In the genomic region with DNA sequence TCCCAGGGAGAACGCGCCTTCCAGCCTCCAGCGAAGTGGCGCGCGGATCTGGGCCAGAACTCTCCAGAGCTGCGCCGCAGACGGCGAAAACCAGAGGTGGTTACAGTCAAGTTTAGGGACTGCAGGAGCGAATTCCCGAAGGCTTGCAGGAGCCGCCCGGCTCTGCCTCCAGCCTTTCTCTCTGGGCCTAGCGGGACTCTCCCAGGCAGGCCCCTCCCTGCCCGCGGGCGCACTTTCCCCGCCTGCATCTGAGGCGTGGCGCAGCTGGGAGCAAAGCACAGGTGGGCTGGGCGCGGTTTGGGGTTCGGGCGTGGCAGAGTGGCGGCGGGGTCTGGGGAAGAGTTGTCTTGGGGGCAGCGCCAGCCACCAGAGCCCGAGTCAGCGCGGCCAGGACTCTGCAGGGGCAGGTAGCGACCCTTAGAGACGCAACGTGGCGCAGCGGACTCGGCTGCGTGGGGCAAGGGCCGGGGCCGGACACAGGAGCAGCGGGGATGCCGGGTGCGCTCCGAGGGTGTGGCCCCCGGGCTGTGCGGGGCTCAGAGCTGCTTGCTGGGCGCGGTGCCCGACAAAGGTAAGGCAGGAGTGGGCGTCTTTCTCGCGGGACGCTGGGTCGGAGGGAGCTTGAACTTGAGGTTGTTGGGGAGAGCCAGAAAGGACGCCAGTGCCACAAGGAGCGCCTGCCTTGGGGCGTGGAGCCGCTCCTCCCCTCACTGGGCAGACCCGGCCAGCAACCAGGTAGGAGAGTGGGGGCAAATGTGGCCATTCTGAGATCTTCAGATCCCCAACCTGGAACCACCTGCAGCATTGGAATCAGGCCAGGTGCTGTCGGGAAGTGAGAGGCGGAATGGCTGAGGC, we compare ENCODE assay signal across 13 cellular contexts.
DNase-seq lines count a peak whose midpoint lies in the region; ATAC-seq, FAIRE-seq and TF ChIP-seq lines count a peak whose summit lies in the region.
"Had no signal": no experiment of that assay in that cellular context is flagged by ENCODE, and none has a peak within 500 bp of the region (broad histone marks: within the 10 kb centered on the region; RNA-seq: fewer than 3 reads in every experiment).

No MANE protein-coding gene starts in this region.

- CTCF ChIA-PET in Panc1 (lab: Charles Lee) = no interaction called here

- peak overlapping the region; percentile 37 for H3K4me2 ChIP-seq in trophoblast cell (ENCODE audit: low read length)

- no peak overlapping the region for H3K23ac ChIP-seq in trophoblast cell (ENCODE audit: low read length)

- H3K9ac ChIP-seq in HUES48 (ENCODE audit: low read depth, low read length) (peak overlapping the region; percentile 26; the same call in 1 of the 2 replicates), trophoblast cell (ENCODE audit: low read length) (no peak overlapping the region)

- no peak overlapping the region for H4K8ac ChIP-seq in trophoblast cell (ENCODE audit: low read depth, low read length)

- H3K79me2 ChIP-seq in trophoblast cell (ENCODE audit: control insufficient read depth, insufficient read depth, low read length, poor library complexity) = no peaks in the 10 kb centered on the region

- H3K18ac ChIP-seq in trophoblast cell (ENCODE audit: low read length) = no peak overlapping the region

- TF ChIP-seq EP300 in tibial nerve (IDR thresholded peaks at IDR 0.05) = no peak

- no CpG with 5 or more reads among the region's 61 CpGs for WGBS in trophoblast cell (ENCODE audit: extremely low coverage, insufficient coverage, insufficient read length)
- 9 to 10% methylated on average over 48 to 56 of the region's 61 CpGs for WGBS in tibial nerve, 2 donors
- WGBS in small intestine, 3 donors = 9 to 30% (median 27%) methylated on average over 52 to 61 of the region's 61 CpGs

- H3K27me3 ChIP-seq in HUES48 (ENCODE audit: control insufficient read depth, insufficient read depth, low read length) = peaks cover 37% of the 10 kb centered on the region
- no peaks in the 10 kb centered on the region for H3K27me3 ChIP-seq in Panc1 (ENCODE audit: control insufficient read depth, insufficient read depth, low read length)
- peaks cover 21% of the 10 kb centered on the region for H3K27me3 ChIP-seq in trophoblast cell (ENCODE audit: insufficient read depth, low read length)
- H3K27me3 ChIP-seq in tibial nerve = peaks cover 0 to 24% of the 10 kb centered on the region in 2 donors
- H3K27me3 ChIP-seq in small intestine (ENCODE audit: control insufficient read depth in 2 of 2, insufficient read depth in 2 of 2, low read length in 2 of 2) = peaks cover 0 to 2% of the 10 kb centered on the region in 2 donors

- no peak overlapping the region for H4K12ac ChIP-seq in trophoblast cell (ENCODE audit: low read depth, low read length)

- H3K4me1 ChIP-seq in HUES48 (ENCODE audit: control insufficient read depth, insufficient read depth, low read length) (peaks cover 9% of the 10 kb centered on the region), Panc1 (ENCODE audit: control insufficient read depth, insufficient read depth, low read length) (no peaks in the 10 kb centered on the region; the same call in 1 of the 2 replicates), trophoblast cell (ENCODE audit: control insufficient read depth in 1 of 2, insufficient read depth in 2 of 2, low read length in 2 of 2) (no peaks in the 10 kb centered on the region), tibial nerve (peaks cover 0 to 9% (median 0%) of the 10 kb centered on the region in 4 donors), small intestine (ENCODE audit: control insufficient read depth in 2 of 2, insufficient read depth in 1 of 2, low read depth in 1 of 2, low read length in 1 of 2) (no peaks in the 10 kb centered on the region)
- H3K4me1 ChIP-seq: adrenal gland had no signal

- H3K79me1 ChIP-seq in trophoblast cell (ENCODE audit: low read length) = no peaks in the 10 kb centered on the region

- H3K9me3 ChIP-seq in HUES48 (ENCODE audit: control insufficient read depth, insufficient read depth, low read length) (no peaks in the 10 kb centered on the region), Panc1 (ENCODE audit: control insufficient read depth, insufficient read depth, low read depth, low read length) (no peaks in the 10 kb centered on the region), trophoblast cell (ENCODE audit: insufficient read depth, low read depth, low read length) (peaks cover 4% of the 10 kb centered on the region), tibial nerve (no peaks in the 10 kb centered on the region), small intestine (ENCODE audit: control insufficient read depth, low read depth) (no peaks in the 10 kb centered on the region)
- H3K9me3 ChIP-seq: adrenal gland had no signal

- no peak for TF ChIP-seq POLR2A in tibial nerve (IDR thresholded peaks at IDR 0.05)

- no peak overlapping the region for H2AFZ ChIP-seq in trophoblast cell (ENCODE audit: insufficient read depth, low read length, poor library complexity)

- no peak overlapping the region for H2BK120ac ChIP-seq in trophoblast cell (ENCODE audit: insufficient read depth, low read length, poor library complexity)

- in situ Hi-C loops in Panc1 (cut with HindIII; ENCODE audit: low pct_unique_long_range_greater_than_20kb, low sequenced_read_pairs) = no loop called here

- no peak overlapping the region for H3K27ac ChIP-seq in HUES48 (ENCODE audit: low read depth, low read length)
- H3K27ac ChIP-seq in Panc1 (ENCODE audit: low read length) = no peak overlapping the region
- no peak overlapping the region for H3K27ac ChIP-seq in trophoblast cell (ENCODE audit: low read depth, low read length)
- no peak overlapping the region for H3K27ac ChIP-seq in tibial nerve
- H3K27ac ChIP-seq in small intestine (ENCODE audit: low read depth in 1 of 2, low read length in 1 of 2) = no peak overlapping the region
- H3K27ac ChIP-seq: adrenal gland, epithelial cell of prostate had no signal

- no TSS peak for BruUV-seq in Panc1 (replicated peaks; lab: Mats Ljungman, UMichigan)

- FAIRE-seq in small intestine (lab: Jason Lieb, UNC) = no peak
- FAIRE-seq: islet of Langerhans had no signal

- no peak overlapping the region for H3K4ac ChIP-seq in trophoblast cell (ENCODE audit: low read depth, low read length)

- no peak overlapping the region for H2AK5ac ChIP-seq in trophoblast cell (ENCODE audit: low read length)

- H3K14ac ChIP-seq in trophoblast cell (ENCODE audit: low read length) = no peak overlapping the region

- intact Hi-C loops in Panc1 (cut with micrococcal nuclease; ENCODE audit: unreplicated experiment) = no loop called here

- TF ChIP-seq CTCF in Panc1 (IDR thresholded peaks at IDR 0.05) = no peak
- no peak for TF ChIP-seq CTCF in tibial nerve (IDR thresholded peaks at IDR 0.05)

- no peak overlapping the region for H4K91ac ChIP-seq in trophoblast cell (ENCODE audit: low read depth, low read length)

- H2BK5ac ChIP-seq in trophoblast cell (ENCODE audit: low read depth, low read length, poor library complexity) = no peak overlapping the region

- POLR2A ChIA-PET in Panc1 (lab: Charles Lee) = no interaction called here

- DNase-seq in Panc1 (ENCODE audit: low read depth, low spot score) (no peak), trophoblast cell (no peak), tibial nerve (ENCODE audit: low spot score in 2 of 2) (no peak), GDM1 (lab: John Stamatoyannopoulos, UW) (no peak), small intestine (no peak)
- DNase-seq: adrenal gland; CD4-positive, alpha-beta T cell; NCI-H1092 had no signal

- H3K4me3 ChIP-seq in HUES48 (ENCODE audit: low read depth, low read length) (peak overlapping the region; percentile 71), Panc1 (ENCODE audit: low read depth in 2 of 2, low read length in 2 of 2) (peak overlapping the region; percentile 1 to 11; a peak in 2 of 4 replicates), iPS-11a (ENCODE audit: low read depth, low read length) (peak overlapping the region; percentile 38), trophoblast cell (ENCODE audit: low read depth, low read length) (no peak overlapping the region), tibial nerve (peak overlapping the region in 2 of 4 donors; percentile 1 to 18), small intestine (ENCODE audit: low read depth in 1 of 2, low read length in 2 of 2) (no peak overlapping the region)
- H3K4me3 ChIP-seq: adrenal gland had no signal

- ATAC-seq in Panc1 (no peak), HG03039 (IDR thresholded peaks at IDR 0.05; ENCODE audit: unreplicated experiment) (no peak)

- H3K36me3 ChIP-seq in HUES48 (ENCODE audit: control insufficient read depth, insufficient read depth, low read length) (no peaks in the 10 kb centered on the region), Panc1 (ENCODE audit: control insufficient read depth, insufficient read depth, low read length) (no peaks in the 10 kb centered on the region), trophoblast cell (ENCODE audit: control insufficient read depth in 1 of 2, insufficient read depth in 2 of 2, low read length in 2 of 2) (no peaks in the 10 kb centered on the region), tibial nerve (no peaks in the 10 kb centered on the region), small intestine (ENCODE audit: control insufficient read depth in 2 of 2, insufficient read depth in 2 of 2, low read length in 2 of 2) (no peaks in the 10 kb centered on the region)
- H3K36me3 ChIP-seq: adrenal gland had no signal

- H2BK12ac ChIP-seq in trophoblast cell (ENCODE audit: low read length) = no peak overlapping the region

Comparison
In these comparisons a context has a peak if more than half of its experiments do, and no peak if none do; other contexts are left out.
1. H3K4me3 ChIP-seq: peak in HUES48 (single experiment), Panc1 (2 of 2) and iPS-11a (single experiment); none in trophoblast cell (single experiment) and small intestine (0 of 2).